In genomic region chr7:140176271-140176701, GRCh38 we compare ENCODE assay signal across 7 cellular contexts. TPM values are rescaled to one million over a fixed set of nuclear protein-coding genes. Genes with fewer than 3 reads are reported as not detected.
A peak's percentile ranks its signal among the peaks of the same experiment; 100 is the strongest.
DNase-seq lines count a peak whose midpoint lies in the region; ATAC-seq and TF ChIP-seq lines count a peak whose summit lies in the region.

No MANE protein-coding gene starts in this region.

- H3K4me1 ChIP-seq in parathyroid adenoma: no peaks in the 10 kb centered on the region

- H3K36me3 ChIP-seq in parathyroid adenoma (ENCODE audit: control insufficient read depth, insufficient read depth, low read length): no peaks in the 10 kb centered on the region

- ATAC-seq in HG02588 (IDR thresholded peaks at IDR 0.05; ENCODE audit: unreplicated experiment) (peak; percentile 18), HG02870 (IDR thresholded peaks at IDR 0.05; ENCODE audit: unreplicated experiment) (no peak)

- H3K9me3 ChIP-seq in parathyroid adenoma (ENCODE audit: control insufficient read depth, low read length): no peaks in the 10 kb centered on the region

- peak overlapping the region; percentile 76 for H3K4me3 ChIP-seq in fibroblast of villous mesenchyme (ENCODE audit: low read depth, low read length)
- peak overlapping the region; percentile 67 for H3K4me3 ChIP-seq in parathyroid adenoma (ENCODE audit: low read depth, low read length)

- DNase-seq in GM13976 (ENCODE audit: low spot score) (peak; percentile 40), T-helper 22 cell (ENCODE audit: low read depth) (peak; percentile 2), fibroblast of villous mesenchyme (ENCODE audit: low read depth) (peak; percentile 13)
- no peak for DNase-seq in stimulated activated CD4-positive, alpha-beta T cell treated with anti-CD3 and anti-CD28 coated beads, Interleukin-4, amount 100 ng/mL, for 1 hour

- H3K27ac ChIP-seq in parathyroid adenoma: peak overlapping the region; percentile 89

- TF ChIP-seq CTCF in GM13976 (IDR thresholded peaks at IDR 0.05; ENCODE audit: borderline replicate concordance, control extremely low read depth, extremely low read depth, insufficient read depth, missing control alignments) (no peak), fibroblast of villous mesenchyme (IDR thresholded peaks at IDR 0.05; ENCODE audit: insufficient read depth, low read depth, low read length) (no peak), parathyroid adenoma (IDR thresholded peaks at IDR 0.05) (no peak)

- no peak overlapping the region for H2AFZ ChIP-seq in parathyroid adenoma

- no peaks in the 10 kb centered on the region for H3K79me2 ChIP-seq in parathyroid adenoma

- peak overlapping the region; percentile 91 for H3K4me2 ChIP-seq in parathyroid adenoma (ENCODE audit: low read length)

- H3K9ac ChIP-seq in parathyroid adenoma: no peak overlapping the region

- in situ Hi-C loops in GM13976 (cut with MboI; ENCODE audit: low sequenced_read_pairs, unreplicated experiment): no loop called here

- no peaks in the 10 kb centered on the region for H3K27me3 ChIP-seq in parathyroid adenoma (ENCODE audit: control insufficient read depth, insufficient read depth, low read length)

RNA-seq across cellular contexts. Expression of gene KDM7A, which starts 0.5 kb away (rescaled TPM):
- 3.9 and 4.5 TPM in 2 replicates for total RNA-seq in fibroblast of villous mesenchyme
